24 cellular contexts compared by ENCODE assay signal in the genomic region with DNA sequence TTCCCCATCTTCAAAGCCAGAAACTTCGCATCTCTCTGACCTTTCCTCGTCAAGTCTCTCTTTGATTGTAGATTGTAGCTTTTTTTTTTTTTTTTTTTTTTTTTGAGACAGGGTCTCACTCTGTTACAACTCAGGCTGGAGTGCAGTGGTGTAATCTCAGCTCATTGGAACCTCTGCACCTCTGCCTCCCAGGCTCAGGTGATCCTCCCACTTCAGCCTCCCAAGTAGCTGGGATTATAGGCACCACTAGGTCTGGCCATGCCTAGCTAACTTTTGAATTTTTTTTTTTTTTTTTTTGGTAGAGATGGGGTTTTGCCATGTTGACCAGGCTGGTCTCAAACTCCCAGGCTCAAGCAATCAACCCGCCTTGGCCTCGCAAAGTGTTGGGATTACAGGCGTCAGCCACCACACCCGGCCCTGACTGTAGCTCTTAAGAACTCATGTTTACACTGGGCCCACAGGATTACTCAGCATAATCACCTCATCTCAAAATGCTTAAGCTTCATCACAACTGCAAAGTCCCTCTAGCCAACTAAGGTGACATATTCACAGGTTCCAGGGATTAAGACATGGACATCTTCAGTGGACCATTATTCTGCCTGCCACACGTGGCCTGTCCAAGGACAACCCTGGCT. TPM values are rescaled to one million over a fixed set of nuclear protein-coding genes. Genes with fewer than 3 reads are reported as not detected.
DNase-seq lines count a peak whose midpoint lies in the region; TF ChIP-seq lines count a peak whose summit lies in the region.
"Had no signal": no experiment of that assay in that cellular context is flagged by ENCODE, and none has a peak within 500 bp of the region (broad histone marks: within the 10 kb centered on the region; RNA-seq: fewer than 3 reads in every experiment).

No MANE protein-coding gene starts in this region.

- H3K27me3 ChIP-seq in neural progenitor cell, result peaks cover 19% of the 10 kb centered on the region
- H3K27me3 ChIP-seq: body of pancreas had no signal

- peaks cover 9% of the 10 kb centered on the region for H3F3A ChIP-seq in neural progenitor cell (ENCODE audit: low read depth)

- in situ Hi-C loops in KBM-7 (cut with MboI; ENCODE audit: low pct_unique_long_range_greater_than_20kb, low sequenced_read_pairs), result no loop called here

- no peaks in the 10 kb centered on the region for H3K9me3 ChIP-seq in neural progenitor cell (ENCODE audit: low read depth)

- H3K4me1 ChIP-seq in neural progenitor cell, result peaks cover 11% of the 10 kb centered on the region
- H3K4me1 ChIP-seq: body of pancreas, left ventricle myocardium inferior had no signal

- DNase-seq in EH (ENCODE audit: low read depth) (peak; percentile 37), M059J (ENCODE audit: low read depth) (peak; percentile 52), epithelial cell of esophagus (ENCODE audit: low read depth) (peak; percentile 50), neural progenitor cell (ENCODE audit: low spot score) (no peak), KBM-7 (no peak), KG1 (lab: John Stamatoyannopoulos, UW) (no peak), T-helper 2 cell (no peak)
- DNase-seq: activated CD4-positive, alpha-beta T cell treated with anti-CD3 and anti-CD28 coated beads, Interleukin-2, amount 50 U/mL, for 48 hours; activated CD4-positive, CD25-positive, alpha-beta regulatory T cell; activated effector memory CD4-positive, alpha-beta T cell treated with anti-CD3 and anti-CD28 coated beads, Interleukin-2, amount 50 U/mL, for 16 hours; activated naive CD8-positive, alpha-beta T cell treated with anti-CD3 and anti-CD28 coated beads, Interleukin-2, amount 50 U/mL, for 24 hours; CD4-positive, alpha-beta T cell; effector memory CD4-positive, alpha-beta T cell; Kasumi-1; left ventricle myocardium inferior; midbrain; NCI-H1092 treated with DMSO at 0.1 percent for 48 hours; NCI-H2081; T-helper 9 cell had no signal

- peaks cover 8% of the 10 kb centered on the region for H3K4me1 Mint-ChIP-seq in neural progenitor cell
- H3K4me1 Mint-ChIP-seq: activated naive CD8-positive, alpha-beta T cell treated with anti-CD3 and anti-CD28 coated beads, Interleukin-2, amount 50 U/mL, for 24 hours; nephron had no signal

- H3K9ac ChIP-seq in neural progenitor cell, result no peak overlapping the region

- H3K4me3 Mint-ChIP-seq in neural progenitor cell, result no peak overlapping the region
- H3K4me3 Mint-ChIP-seq: activated naive CD8-positive, alpha-beta T cell treated with anti-CD3 and anti-CD28 coated beads, Interleukin-2, amount 50 U/mL, for 24 hours; CD4-positive, alpha-beta T cell; nephron had no signal

- peak overlapping the region; percentile 42 for H3K27ac Mint-ChIP-seq in neural progenitor cell
- H3K27ac Mint-ChIP-seq: activated naive CD8-positive, alpha-beta T cell treated with anti-CD3 and anti-CD28 coated beads, Interleukin-2, amount 50 U/mL, for 24 hours; CD4-positive, alpha-beta T cell; nephron had no signal

- peaks cover 2% of the 10 kb centered on the region for H3K9me3 Mint-ChIP-seq in neural progenitor cell
- H3K9me3 Mint-ChIP-seq: activated naive CD8-positive, alpha-beta T cell treated with anti-CD3 and anti-CD28 coated beads, Interleukin-2, amount 50 U/mL, for 24 hours; CD4-positive, alpha-beta T cell; nephron had no signal

- H3K36me3 Mint-ChIP-seq in neural progenitor cell, result peaks cover 8% of the 10 kb centered on the region

- peaks cover 30% of the 10 kb centered on the region for H4K20me1 ChIP-seq in neural progenitor cell (ENCODE audit: low read depth)

- no peak overlapping the region for H3K27ac ChIP-seq in neural progenitor cell
- H3K27ac ChIP-seq: body of pancreas, left ventricle myocardium inferior, SK-N-MC, thoracic aorta had no signal

- H3K4me2 ChIP-seq in neural progenitor cell, result no peak overlapping the region

- H3K27me3 Mint-ChIP-seq in neural progenitor cell (ENCODE audit: insufficient read depth, low read depth), result peaks cover 19% of the 10 kb centered on the region
- H3K27me3 Mint-ChIP-seq: activated naive CD8-positive, alpha-beta T cell treated with anti-CD3 and anti-CD28 coated beads, Interleukin-2, amount 50 U/mL, for 24 hours; CD4-positive, alpha-beta T cell had no signal

- H3K36me3 ChIP-seq in neural progenitor cell, result no peaks in the 10 kb centered on the region

- H3K4me3 ChIP-seq in epithelial cell of esophagus (ENCODE audit: low read length), result no peak overlapping the region
- no peak overlapping the region for H3K4me3 ChIP-seq in neural progenitor cell
- H3K4me3 ChIP-seq: body of pancreas, GM12878, left ventricle myocardium inferior, SK-N-MC, thoracic aorta had no signal

- no peaks in the 10 kb centered on the region for H3K79me2 ChIP-seq in neural progenitor cell (ENCODE audit: low read depth)

- TF ChIP-seq CTCF in epithelial cell of esophagus (IDR thresholded peaks at IDR 0.05; ENCODE audit: insufficient read depth, low read depth, low read length, missing control alignments) (no peak), neural progenitor cell (IDR thresholded peaks at IDR 0.05) (no peak)

- no peak overlapping the region for H2AFZ ChIP-seq in neural progenitor cell (replicated peaks)

RNA-seq across cellular contexts. Expression of a gene that starts 11.7 kb away (rescaled TPM):
- 3.3 and 6.6 TPM in 2 replicates for total RNA-seq in M059J (2014; rRNA removed; shearing (Covaris generic))
- total RNA-seq in neural progenitor cell (ENCODE audit: low replicate concordance), result 22.8 and 29.7 TPM in 2 replicates

RNA-seq across cellular contexts. Expression of a gene that starts 11.8 kb away (rescaled TPM):
- 46.7 and 48.4 TPM in 2 replicates for total RNA-seq in M059J (2014; rRNA removed; shearing (Covaris generic))
- 49.7 and 71.1 TPM in 2 replicates for total RNA-seq in neural progenitor cell (ENCODE audit: low replicate concordance)

Comparison
In these comparisons a context has a peak if more than half of its experiments do, and no peak if none do; other contexts are left out.
1. DNase-seq: peak in EH (single experiment), M059J (single experiment) and epithelial cell of esophagus (single experiment); none in neural progenitor cell (single experiment), KBM-7 (single experiment), KG1 (single experiment) and T-helper 2 cell (0 of 5).